ENCODE assay signal across 7 cellular contexts in the genomic region with DNA sequence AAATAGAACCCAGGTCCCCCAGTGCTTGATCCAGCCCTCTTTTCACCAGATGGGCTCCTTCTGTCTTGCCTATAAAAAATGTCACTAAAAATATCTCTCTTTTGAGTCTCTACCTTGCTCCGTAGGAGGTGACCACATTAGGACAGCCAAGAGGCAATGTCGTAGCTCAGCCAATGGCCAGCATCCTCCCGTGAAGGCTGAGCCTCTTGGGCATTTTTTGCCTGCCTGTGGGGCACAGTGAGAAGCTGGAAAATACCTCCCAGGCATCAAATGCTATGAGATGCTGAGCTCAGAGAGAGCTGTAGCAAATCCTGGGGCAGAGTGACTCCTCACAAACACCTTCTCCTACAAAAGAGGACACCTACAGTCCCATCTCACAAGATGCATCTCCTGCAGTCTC.
"Had no signal": no experiment of that assay in that cellular context is flagged by ENCODE, and none has a peak within 500 bp of the region (broad histone marks: within the 10 kb centered on the region; RNA-seq: fewer than 3 reads in every experiment).

No MANE protein-coding gene starts in this region.

- H3K36me3 ChIP-seq: HAP-1 had no signal

- H3K4me1 ChIP-seq: HAP-1 had no signal

- H3K4me3 ChIP-seq: GM23338, HAP-1, K562 had no signal

- DNase-seq: H7, IMR-90, KG1 had no signal

- ATAC-seq: GM23338, HCT116, K562 had no signal

- H3K9me3 ChIP-seq: HAP-1 had no signal
